22 cellular contexts compared by ENCODE assay signal in genomic region chr1:119294199-119294598, GRCh38.
DNase-seq lines count a peak whose midpoint lies in the region; ATAC-seq and TF ChIP-seq lines count a peak whose summit lies in the region.
"Had no signal": no experiment of that assay in that cellular context is flagged by ENCODE, and none has a peak within 500 bp of the region (broad histone marks: within the 10 kb centered on the region; RNA-seq: fewer than 3 reads in every experiment).

No MANE protein-coding gene starts in this region.

- no peak overlapping the region for H3K9ac ChIP-seq in BLaER1 treated with 17β-estradiol and CSF1 and Interleukin-3, amounts not matched to agents 10 nM and 100 nM
- H3K9ac ChIP-seq in Loucy (ENCODE audit: low read depth, low read length, poor library complexity, severe bottlenecking) (no peak overlapping the region), endodermal cell (ENCODE audit: extremely low read depth, low read length, poor library complexity, severe bottlenecking) (no peak overlapping the region)

- no peaks in the 10 kb centered on the region for H3K9me2 ChIP-seq in Loucy (replicated peaks; ENCODE audit: low read depth, low read length)

- H3K4me1 Mint-ChIP-seq in endodermal cell = peaks cover 16% of the 10 kb centered on the region
- H3K4me1 Mint-ChIP-seq in neural crest cell = peaks cover 39% of the 10 kb centered on the region
- H3K4me1 Mint-ChIP-seq: B cell had no signal

- no peak overlapping the region for H3K27ac ChIP-seq in BLaER1 treated with 17β-estradiol and CSF1 and Interleukin-3, amounts not matched to agents 10 nM and 100 nM
- peak overlapping the region; percentile 37 for H3K27ac ChIP-seq in endodermal cell (ENCODE audit: low read depth, low read length)

- H3K27me3 Mint-ChIP-seq in endodermal cell (ENCODE audit: insufficient read depth) (no peaks in the 10 kb centered on the region), neural crest cell (ENCODE audit: low read depth) (no peaks in the 10 kb centered on the region)
- H3K27me3 Mint-ChIP-seq: B cell had no signal

- WGBS in endodermal cell (ENCODE audit: insufficient coverage in 1 of 2, insufficient read length in 1 of 2), 2 experiments = 46 to 71% methylated on average over 2 to 3 of the region's 3 CpGs

- DNase-seq in endodermal cell = no peak
- no peak for DNase-seq in neural crest cell (ENCODE audit: low read depth, low spot score)
- DNase-seq in kidney glomerular epithelial cell (lab: John Stamatoyannopoulos, UW) = no peak
- DNase-seq: 8988T; Caco-2; CD4-positive, alpha-beta T cell; GF-D8; GOT3; HFFc6; KG1; NCI-H1417 treated with DMSO at 0.1 percent for 48 hours; NCI-H1930; NCI-H526 treated with DMSO at 0.1 percent for 48 hours; RPMI8226; SIG-M5 had no signal

- H3F3A ChIP-seq in Loucy (ENCODE audit: low read depth) = no peaks in the 10 kb centered on the region

- peaks cover 0 to 22% (median 12%) of the 10 kb centered on the region in 10 experiments; a peak in 18 of 20 replicates for H3K4me1 ChIP-seq in BLaER1 treated with 17β-estradiol and CSF1 and Interleukin-3, amounts not matched to agents 10 nM and 100 nM
- H3K4me1 ChIP-seq in Loucy (ENCODE audit: insufficient read depth, low read length, poor library complexity, severe bottlenecking) = peaks cover 15% of the 10 kb centered on the region
- H3K4me1 ChIP-seq in endodermal cell (ENCODE audit: control insufficient read depth, insufficient read depth, low read length) = no peaks in the 10 kb centered on the region

- H3K4me3 ChIP-seq in BLaER1 treated with 17β-estradiol and CSF1 and Interleukin-3, amounts not matched to agents 10 nM and 100 nM = no peak overlapping the region
- H3K4me3 ChIP-seq in Loucy (ENCODE audit: low read length, poor library complexity, severe bottlenecking) (no peak overlapping the region), endodermal cell (ENCODE audit: low read length) (no peak overlapping the region)

- no peaks in the 10 kb centered on the region for H3K27me3 ChIP-seq in BLaER1 treated with 17β-estradiol and CSF1 and Interleukin-3, amounts not matched to agents 10 nM and 100 nM
- peaks cover under 1% of the 10 kb centered on the region for H3K27me3 ChIP-seq in Loucy (ENCODE audit: insufficient read depth, low read length, poor library complexity, severe bottlenecking)
- H3K27me3 ChIP-seq in endodermal cell (ENCODE audit: control insufficient read depth, insufficient read depth, low read length, poor library complexity, severe bottlenecking) = no peaks in the 10 kb centered on the region

- H3K9me3 ChIP-seq in BLaER1 treated with 17β-estradiol and CSF1 and Interleukin-3, amounts not matched to agents 10 nM and 100 nM (replicated peaks in 1 of 11) = no peaks in the 10 kb centered on the region
- H3K9me3 ChIP-seq in Loucy (ENCODE audit: insufficient read depth, low read depth, low read length) (no peaks in the 10 kb centered on the region), endodermal cell (ENCODE audit: control insufficient read depth, low read length) (no peaks in the 10 kb centered on the region)
- H3K9me3 ChIP-seq: Caco-2 had no signal

- no peaks in the 10 kb centered on the region for H4K20me1 ChIP-seq in BLaER1 treated with 17β-estradiol and CSF1 and Interleukin-3, amounts not matched to agents 10 nM and 100 nM
- no peaks in the 10 kb centered on the region for H4K20me1 ChIP-seq in Loucy (ENCODE audit: insufficient read depth, low read length, poor library complexity, severe bottlenecking)

- H3K9me3 Mint-ChIP-seq in endodermal cell = no peaks in the 10 kb centered on the region
- H3K9me3 Mint-ChIP-seq in neural crest cell = no peaks in the 10 kb centered on the region
- H3K9me3 Mint-ChIP-seq: CD4-positive, alpha-beta T cell; HFFc6 had no signal

- H3K27ac Mint-ChIP-seq in endodermal cell (no peak overlapping the region), neural crest cell (ENCODE audit: unreplicated experiment) (no peak overlapping the region)
- H3K27ac Mint-ChIP-seq: B cell; CD4-positive, alpha-beta T cell; HFFc6 had no signal

- H3K36me3 Mint-ChIP-seq in endodermal cell (ENCODE audit: low read depth) = no peaks in the 10 kb centered on the region
- H3K36me3 Mint-ChIP-seq in neural crest cell (ENCODE audit: low read depth) = no peaks in the 10 kb centered on the region

- no peak overlapping the region for H3K4me3 Mint-ChIP-seq in endodermal cell
- H3K4me3 Mint-ChIP-seq in neural crest cell = peak overlapping the region; percentile 64
- H3K4me3 Mint-ChIP-seq: B cell; CD4-positive, alpha-beta T cell; HFFc6 had no signal

- ATAC-seq in esophagus mucosa = no peak
- ATAC-seq in GM18517 (IDR thresholded peaks at IDR 0.05; ENCODE audit: unreplicated experiment) = no peak
- ATAC-seq in HG03097 (IDR thresholded peaks at IDR 0.05; ENCODE audit: low FRiP score, unreplicated experiment) = no peak
- ATAC-seq: SK-N-SH treated with all-trans-retinoic acid at 6 μM for 48 hours had no signal

- no peaks in the 10 kb centered on the region for H3K36me3 ChIP-seq in BLaER1 treated with 17β-estradiol and CSF1 and Interleukin-3, amounts not matched to agents 10 nM and 100 nM
- H3K36me3 ChIP-seq in Loucy (ENCODE audit: insufficient read depth, low read length) (no peaks in the 10 kb centered on the region), endodermal cell (ENCODE audit: control insufficient read depth, insufficient read depth, low read length) (no peaks in the 10 kb centered on the region)

- peak overlapping the region in 10 of 11 experiments; percentile 9 to 49 (median 32); a peak in 11 of 22 replicates for H3K4me2 ChIP-seq in BLaER1 treated with 17β-estradiol and CSF1 and Interleukin-3, amounts not matched to agents 10 nM and 100 nM
- peak overlapping the region; percentile 36 for H3K4me2 ChIP-seq in Loucy (ENCODE audit: low read depth, low read length, poor library complexity, severe bottlenecking)

- TF ChIP-seq CTCF in Loucy (conservative IDR thresholded peaks at IDR 0.05; ENCODE audit: low read length) (no peak), endodermal cell (conservative IDR thresholded peaks at IDR 0.05) (no peak), neural crest cell (conservative IDR thresholded peaks at IDR 0.05) (no peak)

- H2AFZ ChIP-seq in Loucy (ENCODE audit: low read length) = peak overlapping the region; percentile 68; the same call in 1 of the 2 replicates

- H3K79me2 ChIP-seq in Loucy (ENCODE audit: insufficient read depth, low read length) = no peaks in the 10 kb centered on the region
